1 cellular context compared by ENCODE assay signal in genomic region chr11:111412293-111412692, GRCh38.
TF ChIP-seq lines count a peak whose summit lies in the region.

No MANE protein-coding gene starts in this region.

TF ChIP-seq in GM12878, 131 proteins besides CTCF, POLR2A, EP300 and RAD21 (continued from another document):
- no peak for TF ChIP-seq ZBTB11 (CRISPR knock-in tag; IDR thresholded peaks at IDR 0.05)
- no peak for TF ChIP-seq ATF2 (IDR thresholded peaks at IDR 0.05; ENCODE audit: low read length)
- no peak for TF ChIP-seq PKNOX1 (IDR thresholded peaks at IDR 0.05)
- TF ChIP-seq REST (IDR thresholded peaks at IDR 0.05; ENCODE audit: low read depth, low read length), result no peak
- no peak for TF ChIP-seq GABPA (IDR thresholded peaks at IDR 0.05; ENCODE audit: low read depth)
